Comparison of ENCODE assay signal across 24 cellular contexts in the genomic region with DNA sequence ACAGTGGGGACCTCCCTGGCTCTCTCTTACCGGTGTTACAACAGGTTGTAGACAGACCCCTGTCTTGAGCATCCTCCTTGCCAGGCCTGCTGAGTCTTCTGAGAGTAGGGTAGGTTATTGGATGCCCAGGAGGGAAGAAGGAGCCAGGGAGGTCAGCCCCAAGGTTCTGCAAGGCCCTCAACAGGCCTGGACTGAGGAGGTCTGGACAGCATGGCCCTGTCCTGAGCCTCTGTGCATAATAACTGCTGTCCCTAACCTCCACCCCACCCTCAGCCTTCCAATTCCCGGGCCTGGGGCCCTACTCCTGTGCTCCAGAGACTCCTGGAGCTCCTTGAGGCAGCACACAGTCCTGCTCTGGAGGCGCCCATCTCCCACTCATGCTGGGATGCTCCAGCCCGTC. TPM values are rescaled to one million over a fixed set of nuclear protein-coding genes. Genes with fewer than 3 reads are reported as not detected.
DNase-seq lines count a peak whose midpoint lies in the region; ATAC-seq, FAIRE-seq and TF ChIP-seq lines count a peak whose summit lies in the region.
"Had no signal": no experiment of that assay in that cellular context is flagged by ENCODE, and none has a peak within 500 bp of the region (broad histone marks: within the 10 kb centered on the region; RNA-seq: fewer than 3 reads in every experiment).

No MANE protein-coding gene starts in this region.

- no peak overlapping the region for H3K23ac ChIP-seq in IMR-90 (ENCODE audit: low read depth, low read length)

- FAIRE-seq in GM12892 (lab: Jason Lieb, UNC), result no peak

- BruUV-seq in IMR-90 (replicated peaks; lab: Mats Ljungman, UMichigan), result no TSS peak

- no peaks in the 10 kb centered on the region for H3K27me3 Mint-ChIP-seq in memory B cell

- H4K20me1 ChIP-seq in BLaER1 (peaks cover 36% of the 10 kb centered on the region), IMR-90 (ENCODE audit: insufficient read depth, low read length) (no peaks in the 10 kb centered on the region)

- peak overlapping the region; percentile 99 for H3K4me2 ChIP-seq in BLaER1
- no peak overlapping the region for H3K4me2 ChIP-seq in IMR-90 (ENCODE audit: low read depth, low read length)
- H3K4me2 ChIP-seq: SK-N-SH had no signal

- WGBS in IMR-90 (ENCODE audit: extremely low coverage in 2 of 2, insufficient read length in 1 of 2), 2 experiments, result no CpG with 5 or more reads among the region's 4 CpGs
- 50 to 66% methylated on average over 1 to 4 of the region's 4 CpGs for WGBS in body of pancreas, 2 donors

- no peaks in the 10 kb centered on the region for H3K9me1 ChIP-seq in IMR-90 (ENCODE audit: insufficient read depth, low read length)

- H3K27ac ChIP-seq in BLaER1 (peak overlapping the region; percentile 92), IMR-90 (ENCODE audit: insufficient read depth, low read length) (no peak overlapping the region), body of pancreas (no peak overlapping the region), uterus (no peak overlapping the region)
- H3K27ac ChIP-seq: esophagus squamous epithelium, upper lobe of left lung had no signal

- H3K4me3 ChIP-seq in BLaER1, result peak overlapping the region; percentile 90
- no peak overlapping the region for H3K4me3 ChIP-seq in IMR-90 (ENCODE audit: insufficient read depth, low read depth, low read length)
- H3K4me3 ChIP-seq in body of pancreas, result no peak overlapping the region
- no peak overlapping the region for H3K4me3 ChIP-seq in uterus
- H3K4me3 ChIP-seq: upper lobe of left lung had no signal

- H3K4me3 Mint-ChIP-seq in memory B cell, result peak overlapping the region; percentile 99

- CTCF ChIA-PET in IMR-90 (lab: Yijun Ruan, JAX), result no interaction called here

- H2BK120ac ChIP-seq in IMR-90 (ENCODE audit: low read depth, low read length), result no peak overlapping the region

- no peak overlapping the region for H3K14ac ChIP-seq in IMR-90 (replicated peaks; ENCODE audit: low read depth, low read length)

- H3K79me1 ChIP-seq in IMR-90 (ENCODE audit: low read depth in 1 of 2, low read length in 2 of 2), result no peaks in the 10 kb centered on the region

- no peaks in the 10 kb centered on the region for H3K9me3 Mint-ChIP-seq in memory B cell

- H3K9ac ChIP-seq in BLaER1 (peak overlapping the region; percentile 91), IMR-90 (ENCODE audit: low read depth, low read length) (no peak overlapping the region)
- H3K9ac ChIP-seq: SK-N-SH had no signal

- H2AFZ ChIP-seq in IMR-90 (replicated peaks; ENCODE audit: low read length, poor library complexity), result no peak overlapping the region

- in situ Hi-C loops in IMR-90 (cut with MboI; ENCODE audit: low sequenced_read_pairs), result loop anchor here (25.0 kb wide), 1 partner anchor 258 kb away; a partner anchor contains a TSS

- H4K8ac ChIP-seq in IMR-90 (ENCODE audit: low read depth in 2 of 2, low read length in 2 of 2), result no peak overlapping the region

- H3K27ac Mint-ChIP-seq in memory B cell, result peak overlapping the region; percentile 91

- intact Hi-C loops in IMR-90 (cut with micrococcal nuclease) (no loop called here), body of pancreas (cut with DNase I) (no loop called here), uterus (cut with DNase I; ENCODE audit: low total_unique reads) (no loop called here)

- TF ChIP-seq POLR2A in GM12892 (IDR thresholded peaks at IDR 0.05; ENCODE audit: low read depth, low read length) (no peak), IMR-90 (IDR thresholded peaks at IDR 0.05; ENCODE audit: low read depth, low read length) (no peak), body of pancreas (IDR thresholded peaks at IDR 0.05) (no peak), uterus (IDR thresholded peaks at IDR 0.05) (no peak)

- H3K36me3 ChIP-seq in BLaER1 (peaks cover 25% of the 10 kb centered on the region), IMR-90 (ENCODE audit: control insufficient read depth, insufficient read depth, low read length) (no peaks in the 10 kb centered on the region), body of pancreas (replicated peaks in 1 of 2; ENCODE audit: insufficient read depth in 1 of 2, low read depth in 2 of 2) (no peaks in the 10 kb centered on the region), uterus (no peaks in the 10 kb centered on the region)
- H3K36me3 ChIP-seq: esophagus squamous epithelium, upper lobe of left lung had no signal

- H2BK20ac ChIP-seq in IMR-90 (ENCODE audit: low read depth, low read length), result no peak overlapping the region

- TF ChIP-seq CTCF in IMR-90 (conservative IDR thresholded peaks at IDR 0.05; ENCODE audit: low read depth, low read length) (no peak), body of pancreas (IDR thresholded peaks at IDR 0.05) (no peak), uterus (IDR thresholded peaks at IDR 0.05) (no peak)

- no peak overlapping the region for H3K18ac ChIP-seq in IMR-90 (ENCODE audit: low read depth, low read length)

- DNase-seq in GM12892 (ENCODE audit: insufficient read length), result peak; percentile 19
- DNase-seq in IMR-90, result no peak
- no peak for DNase-seq in memory B cell (ENCODE audit: low spot score in 2 of 2)
- no peak for DNase-seq in body of pancreas
- DNase-seq in SIG-M5 treated with dmso at 0.1 percent for 504 hours (lab: John Stamatoyannopoulos, UW; ENCODE audit: unreplicated experiment), result no peak
- no peak for DNase-seq in uterus
- DNase-seq: activated CD8-positive, alpha-beta memory T cell treated with anti-CD3 and anti-CD28 coated beads, Interleukin-2, amount 50 U/mL, for 4 hours; activated naive CD4-positive, alpha-beta T cell treated with Interleukin-2 at 50 U/mL for 16 hours; aorta; cerebellar nuclear complex; effector CD8-positive, alpha-beta T cell; esophagus squamous epithelium; midbrain; NCI-H1105; NCI-H2171; NCI-H748 treated with DMSO at 0.1 percent for 48 hours; SK-N-SH; stimulated activated naive CD4-positive, alpha-beta T cell; upper lobe of left lung had no signal

- H4K91ac ChIP-seq in IMR-90 (ENCODE audit: insufficient read depth, low read depth, low read length), result no peak overlapping the region

- H3K27me3 ChIP-seq in BLaER1, result no peaks in the 10 kb centered on the region
- peaks cover 13% of the 10 kb centered on the region for H3K27me3 ChIP-seq in IMR-90 (ENCODE audit: control insufficient read depth, insufficient read depth, low read length)
- no peaks in the 10 kb centered on the region for H3K27me3 ChIP-seq in body of pancreas
- H3K27me3 ChIP-seq in uterus, result no peaks in the 10 kb centered on the region
- H3K27me3 ChIP-seq: upper lobe of left lung had no signal

- peaks cover 23% of the 10 kb centered on the region for H3K36me3 Mint-ChIP-seq in memory B cell

- H4K5ac ChIP-seq in IMR-90 (ENCODE audit: low read depth, low read length), result no peak overlapping the region

- H2AK9ac ChIP-seq in IMR-90 (replicated peaks; ENCODE audit: low read depth, low read length, poor library complexity), result peak overlapping the region; percentile 50

- H2AK5ac ChIP-seq in IMR-90 (ENCODE audit: low read depth, low read length), result no peak overlapping the region

- no peak for TF ChIP-seq RAD21 in IMR-90 (IDR thresholded peaks at IDR 0.05; ENCODE audit: low read length)

- H3K56ac ChIP-seq in IMR-90 (ENCODE audit: extremely low read depth, insufficient read depth, low read length), result no peak overlapping the region

- H3K4ac ChIP-seq in IMR-90 (ENCODE audit: low read depth, low read length), result no peak overlapping the region

- H3K4me1 ChIP-seq in BLaER1 (peaks cover 74% of the 10 kb centered on the region), IMR-90 (ENCODE audit: control insufficient read depth, insufficient read depth, low read length) (no peaks in the 10 kb centered on the region), body of pancreas (no peaks in the 10 kb centered on the region), uterus (no peaks in the 10 kb centered on the region)
- H3K4me1 ChIP-seq: esophagus squamous epithelium, upper lobe of left lung had no signal

- peaks cover 53% of the 10 kb centered on the region for H3K4me1 Mint-ChIP-seq in memory B cell

- dilution Hi-C loops in IMR-90 (cut with HindIII; ENCODE audit: low sequenced_read_pairs, unreplicated experiment), result no loop called here

- POLR2A ChIA-PET in IMR-90 (lab: Charles Lee; ENCODE audit: unreplicated experiment), result no interaction called here

- no peak overlapping the region for H2BK5ac ChIP-seq in IMR-90 (ENCODE audit: low read depth, low read length, poor library complexity, severe bottlenecking)

- ATAC-seq in IMR-90 (ENCODE audit: low read depth), result no peak
- ATAC-seq in memory B cell (ENCODE audit: low read depth), result peak; percentile 6
- ATAC-seq in body of pancreas, result no peak
- ATAC-seq in GM19467 (IDR thresholded peaks at IDR 0.05; ENCODE audit: unreplicated experiment), result no peak
- ATAC-seq: left colon had no signal

- H3K9me3 ChIP-seq in BLaER1 (no peaks in the 10 kb centered on the region; the same call in 1 of the 2 replicates), IMR-90 (ENCODE audit: control insufficient read depth, insufficient read depth, low read length) (no peaks in the 10 kb centered on the region), body of pancreas (no peaks in the 10 kb centered on the region), uterus (no peaks in the 10 kb centered on the region)
- H3K9me3 ChIP-seq: esophagus squamous epithelium, SK-N-SH, upper lobe of left lung had no signal

- H2BK15ac ChIP-seq in IMR-90 (ENCODE audit: low read depth, low read length), result no peak overlapping the region

RNA-seq across cellular contexts. Expression of a gene that starts 0.3 kb away (rescaled TPM):
- polyA plus RNA-seq in GM12892 (2012; ENCODE audit: missing spikeins), result 225 TPM
- total RNA-seq in IMR-90 (2012; rRNA removed) (0.18 TPM in 1 of 2 replicates, not detected in the other), body of pancreas (1 to 10 TPM in 1 of 2 donors, under 1 TPM in 1; 0.52 to 3.0 TPM), uterus (1 to 10 TPM in 2 of 4 donors, under 1 TPM in 2; under 0.01 to 9.4 (median 1.3) TPM)
- 0.22 TPM in 2 replicates for polyA plus RNA-seq in IMR-90 (2012; rRNA removed)
- 0.03 TPM in 1 of 2 replicates, not detected in the other for polyA plus RNA-seq in IMR-90 (2012; cell fraction: cytosol; rRNA removed)
- 0.06 and 0.23 TPM in 2 replicates for polyA plus RNA-seq in IMR-90 (2012; cell fraction: nucleus; rRNA removed; ENCODE audit: low replicate concordance)
- total RNA-seq: H7 had no signal

RNA-seq across cellular contexts. Expression of a gene that starts 18.4 kb away (rescaled TPM):
- 1.3 TPM for polyA plus RNA-seq in GM12892 (2012; ENCODE audit: missing spikeins)
- total RNA-seq in IMR-90 (2012; rRNA removed) (not detected in 2 replicates), body of pancreas (1 to 10 TPM; 1.6 to 2.3 TPM), uterus (under 1 TPM in 1 of 4 donors, not detected in 3; 0.21 TPM)
- not detected in 2 replicates for polyA plus RNA-seq in IMR-90 (2012; rRNA removed)
- polyA plus RNA-seq in IMR-90 (2012; cell fraction: cytosol; rRNA removed), result not detected in 2 replicates
- not detected in 2 replicates for polyA plus RNA-seq in IMR-90 (2012; cell fraction: nucleus; rRNA removed; ENCODE audit: low replicate concordance)
- total RNA-seq: aorta, esophagus squamous epithelium, glomerular endothelial cell, H7 had no signal
- polyA plus RNA-seq: aorta, SK-N-SH had no signal

RNA-seq across cellular contexts. Expression of a gene that starts 28.9 kb away (rescaled TPM):
- not detected for polyA plus RNA-seq in GM12892 (2012; ENCODE audit: missing spikeins)
- not detected in 2 replicates for total RNA-seq in IMR-90 (2012; rRNA removed)
- not detected in 2 replicates for polyA plus RNA-seq in IMR-90 (2012; rRNA removed)
- not detected in 2 replicates for polyA plus RNA-seq in IMR-90 (2012; cell fraction: cytosol; rRNA removed)
- polyA plus RNA-seq in IMR-90 (2012; cell fraction: nucleus; rRNA removed; ENCODE audit: low replicate concordance), result not detected in 2 replicates
- not detected for total RNA-seq in body of pancreas
- not detected for total RNA-seq in uterus
- total RNA-seq: esophagus squamous epithelium, glomerular endothelial cell, H7, left colon had no signal
- polyA plus RNA-seq: aorta, SK-N-SH had no signal

RNA-seq across cellular contexts. Expression of a gene that starts 37.4 kb away (rescaled TPM):
- not detected for polyA plus RNA-seq in GM12892 (2012; ENCODE audit: missing spikeins)
- total RNA-seq in IMR-90 (2012; rRNA removed) (not detected in 2 replicates), body of pancreas (1 to 10 TPM in 1 of 2 donors, not detected in 1; 1.6 TPM), uterus (10 to 100 TPM in 1 of 4 donors, under 1 TPM in 1, not detected in 2; 0.91 to 15.1 TPM)
- polyA plus RNA-seq in IMR-90 (2012; rRNA removed), result not detected in 2 replicates
- not detected in 2 replicates for polyA plus RNA-seq in IMR-90 (2012; cell fraction: cytosol; rRNA removed)
- polyA plus RNA-seq in IMR-90 (2012; cell fraction: nucleus; rRNA removed; ENCODE audit: low replicate concordance), result not detected in 2 replicates
- total RNA-seq: glomerular endothelial cell, left colon had no signal
- polyA plus RNA-seq: aorta, SK-N-SH had no signal

RNA-seq across cellular contexts. Expression of a gene that starts 41.5 kb away (rescaled TPM):
- polyA plus RNA-seq in GM12892 (2012; ENCODE audit: missing spikeins), result not detected
- total RNA-seq in IMR-90 (2012; rRNA removed), result not detected in 2 replicates
- not detected in 2 replicates for polyA plus RNA-seq in IMR-90 (2012; rRNA removed)
- not detected in 2 replicates for polyA plus RNA-seq in IMR-90 (2012; cell fraction: cytosol; rRNA removed)
- polyA plus RNA-seq in IMR-90 (2012; cell fraction: nucleus; rRNA removed; ENCODE audit: low replicate concordance), result not detected in 2 replicates
- total RNA-seq in body of pancreas, result not detected
- not detected for total RNA-seq in uterus
- total RNA-seq: aorta, esophagus squamous epithelium, glomerular endothelial cell, H7, left colon had no signal
- polyA plus RNA-seq: aorta, SK-N-SH had no signal
